ENCODE assay signal across 8 cellular contexts in genomic region chr3:184250167-184250828, GRCh38. TPM values are rescaled to one million over a fixed set of nuclear protein-coding genes. Genes with fewer than 3 reads are reported as not detected.
DNase-seq lines count a peak whose midpoint lies in the region; ATAC-seq and TF ChIP-seq lines count a peak whose summit lies in the region.

No MANE protein-coding gene starts in this region.

- in situ Hi-C loops in KBM-7 (cut with MboI; ENCODE audit: low pct_unique_long_range_greater_than_20kb, low sequenced_read_pairs): no loop called here

- peaks cover 9% of the 10 kb centered on the region for H3K4me1 Mint-ChIP-seq in activated T-cell treated with anti-CD3 and anti-CD28 coated beads, Interleukin-2, amount 50 U/mL, for 4 hours (ENCODE audit: low read depth)
- peaks cover 14 to 20% of the 10 kb centered on the region in 2 donors for H3K4me1 Mint-ChIP-seq in natural killer cell treated with Interleukin-12 subunit alpha and Interleukin-12 subunit beta and Interleukin-15 and Interleukin-18, amount 100 ng/mL, for 72 hours (ENCODE audit: low read depth in 2 of 2)

- peak; percentile 83 for DNase-seq in DMS53 treated with DMSO at 0.1 percent for 48 hours (lab: John Stamatoyannopoulos, UW; ENCODE audit: unreplicated experiment)
- DNase-seq in KBM-7: peak; percentile 96
- peak; percentile 42 for DNase-seq in OCI-M2 (lab: John Stamatoyannopoulos, UW; ENCODE audit: unreplicated experiment)
- peak; percentile 87 for DNase-seq in activated T-cell treated with anti-CD3 and anti-CD28 coated beads, Interleukin-2, amount 50 U/mL, for 4 hours
- DNase-seq in fibroblast of mammary gland (ENCODE audit: low read depth): peak; percentile 88
- peak; percentile 93 for DNase-seq in natural killer cell treated with Interleukin-12 subunit alpha and Interleukin-12 subunit beta and Interleukin-15 and Interleukin-18, amount 100 ng/mL, for 72 hours (ENCODE audit: low spot score)
- peak; percentile 67 to 88 (median 80) for DNase-seq in stimulated activated naive CD4-positive, alpha-beta T cell (lab: John Stamatoyannopoulos, UW)

- ATAC-seq in GM21737 (IDR thresholded peaks at IDR 0.05; ENCODE audit: unreplicated experiment): peak; percentile 70
- ATAC-seq in activated T-cell treated with anti-CD3 and anti-CD28 coated beads, Interleukin-2, amount 50 U/mL, for 4 hours: peak; percentile 60 to 65
- ATAC-seq in natural killer cell treated with Interleukin-12 subunit alpha and Interleukin-12 subunit beta and Interleukin-15 and Interleukin-18, amount 100 ng/mL, for 72 hours: peak; percentile 75 to 78

- peak overlapping the region; percentile 89 for H3K4me3 Mint-ChIP-seq in activated T-cell treated with anti-CD3 and anti-CD28 coated beads, Interleukin-2, amount 50 U/mL, for 4 hours
- peak overlapping the region; percentile 98 for H3K4me3 Mint-ChIP-seq in natural killer cell treated with Interleukin-12 subunit alpha and Interleukin-12 subunit beta and Interleukin-15 and Interleukin-18, amount 100 ng/mL, for 72 hours

- H3K27me3 Mint-ChIP-seq in activated T-cell treated with anti-CD3 and anti-CD28 coated beads, Interleukin-2, amount 50 U/mL, for 4 hours (ENCODE audit: low read depth): no peaks in the 10 kb centered on the region
- no peaks in the 10 kb centered on the region for H3K27me3 Mint-ChIP-seq in natural killer cell treated with Interleukin-12 subunit alpha and Interleukin-12 subunit beta and Interleukin-15 and Interleukin-18, amount 100 ng/mL, for 72 hours

- H3K36me3 Mint-ChIP-seq in activated T-cell treated with anti-CD3 and anti-CD28 coated beads, Interleukin-2, amount 50 U/mL, for 4 hours (ENCODE audit: insufficient read depth): peaks cover 6% of the 10 kb centered on the region
- peaks cover 5% of the 10 kb centered on the region for H3K36me3 Mint-ChIP-seq in natural killer cell treated with Interleukin-12 subunit alpha and Interleukin-12 subunit beta and Interleukin-15 and Interleukin-18, amount 100 ng/mL, for 72 hours

- peak; percentile 99 for TF ChIP-seq CTCF in fibroblast of mammary gland (conservative IDR thresholded peaks at IDR 0.05; ENCODE audit: control insufficient read depth, insufficient read depth, low read depth, low read length)

- H3K9me3 Mint-ChIP-seq in activated T-cell treated with anti-CD3 and anti-CD28 coated beads, Interleukin-2, amount 50 U/mL, for 4 hours: no peaks in the 10 kb centered on the region
- H3K9me3 Mint-ChIP-seq in natural killer cell treated with Interleukin-12 subunit alpha and Interleukin-12 subunit beta and Interleukin-15 and Interleukin-18, amount 100 ng/mL, for 72 hours: no peaks in the 10 kb centered on the region

- H3K4me3 ChIP-seq in fibroblast of mammary gland (ENCODE audit: control insufficient read depth, low read depth, low read length): peak overlapping the region; percentile 99

- peak overlapping the region; percentile 98 to 100 for H3K27ac Mint-ChIP-seq in natural killer cell treated with Interleukin-12 subunit alpha and Interleukin-12 subunit beta and Interleukin-15 and Interleukin-18, amount 100 ng/mL, for 72 hours

RNA-seq across cellular contexts. Expression of gene EEF1AKMT4, which starts 0.8 kb away (rescaled TPM):
- total RNA-seq in activated T-cell treated with anti-CD3 and anti-CD28 coated beads, Interleukin-2, amount 50 U/mL, for 4 hours: 10 to 100 TPM; 15.2 to 19.7 (median 18.1) TPM
- 10 to 100 TPM; 11.9 to 16.8 TPM for total RNA-seq in natural killer cell treated with Interleukin-12 subunit alpha and Interleukin-12 subunit beta and Interleukin-15 and Interleukin-18, amount 100 ng/mL, for 72 hours

RNA-seq across cellular contexts. Expression of gene ALG3, which starts 1.5 kb away (rescaled TPM):
- total RNA-seq in activated T-cell treated with anti-CD3 and anti-CD28 coated beads, Interleukin-2, amount 50 U/mL, for 4 hours: 10 to 100 TPM; 89.9 to 93.7 (median 92.5) TPM
- 10 to 100 TPM; 52.2 to 80.2 TPM for total RNA-seq in natural killer cell treated with Interleukin-12 subunit alpha and Interleukin-12 subunit beta and Interleukin-15 and Interleukin-18, amount 100 ng/mL, for 72 hours

RNA-seq across cellular contexts. Expression of gene CAMK2N2, which starts 11.1 kb away (rescaled TPM):
- total RNA-seq in activated T-cell treated with anti-CD3 and anti-CD28 coated beads, Interleukin-2, amount 50 U/mL, for 4 hours: under 1 TPM; 0.34 to 0.53 (median 0.35) TPM
- 1 to 10 TPM in 1 of 2 donors, under 1 TPM in 1; 0.53 to 1.2 TPM for total RNA-seq in natural killer cell treated with Interleukin-12 subunit alpha and Interleukin-12 subunit beta and Interleukin-15 and Interleukin-18, amount 100 ng/mL, for 72 hours

RNA-seq across cellular contexts. Expression of gene VWA5B2, which starts 20.9 kb away (rescaled TPM):
- total RNA-seq in activated T-cell treated with anti-CD3 and anti-CD28 coated beads, Interleukin-2, amount 50 U/mL, for 4 hours: under 1 TPM in 1 of 3 donors, not detected in 2; 0.16 TPM
- total RNA-seq in natural killer cell treated with Interleukin-12 subunit alpha and Interleukin-12 subunit beta and Interleukin-15 and Interleukin-18, amount 100 ng/mL, for 72 hours: not detected

RNA-seq across cellular contexts. Expression of gene ECE2, which starts 25.5 kb away (rescaled TPM):
- not detected for total RNA-seq in activated T-cell treated with anti-CD3 and anti-CD28 coated beads, Interleukin-2, amount 50 U/mL, for 4 hours
- not detected for total RNA-seq in natural killer cell treated with Interleukin-12 subunit alpha and Interleukin-12 subunit beta and Interleukin-15 and Interleukin-18, amount 100 ng/mL, for 72 hours

Comparison
In these comparisons a context has a peak if more than half of its experiments do, and no peak if none do; other contexts are left out.
1. Peak in every context shown above with its lines: DNase-seq, ATAC-seq and H3K4me3 ChIP-seq.
2. DNase-seq: peak in every context shown above with its lines; median percentile 96 in KBM-7; 93 in natural killer cell treated with Interleukin-12 subunit alpha and Interleukin-12 subunit beta and Interleukin-15 and Interleukin-18, amount 100 ng/mL, for 72 hours; 88 in fibroblast of mammary gland; 87 in activated T-cell treated with anti-CD3 and anti-CD28 coated beads, Interleukin-2, amount 50 U/mL, for 4 hours; 83 in DMS53 treated with DMSO at 0.1 percent for 48 hours; 80 in stimulated activated naive CD4-positive, alpha-beta T cell; 42 in OCI-M2.